In the genomic region with DNA sequence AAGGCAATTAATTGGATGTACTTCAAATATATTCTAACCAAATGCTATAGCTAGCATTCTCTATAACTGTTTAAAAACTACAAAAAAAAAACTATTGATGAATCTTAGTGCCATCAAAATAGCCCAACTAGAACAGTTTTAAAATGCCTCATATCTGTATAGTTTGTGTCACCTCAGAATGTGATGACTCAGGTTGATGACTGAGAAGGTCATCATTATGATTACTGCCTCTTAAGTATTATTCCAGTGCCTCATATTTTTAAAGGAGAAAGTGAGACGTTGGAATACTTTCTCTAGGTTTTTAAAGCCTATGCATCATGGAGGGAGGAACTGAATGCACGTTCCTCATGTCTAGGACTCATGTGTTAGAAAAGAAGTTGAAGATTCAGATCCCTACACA, we compare ENCODE assay signal across 19 cellular contexts.
DNase-seq lines count a peak whose midpoint lies in the region; ATAC-seq, FAIRE-seq and TF ChIP-seq lines count a peak whose summit lies in the region.
"Had no signal": no experiment of that assay in that cellular context is flagged by ENCODE, and none has a peak within 500 bp of the region (broad histone marks: within the 10 kb centered on the region; RNA-seq: fewer than 3 reads in every experiment).

No MANE protein-coding gene starts in this region.

- H3K4me1 Mint-ChIP-seq in stimulated activated memory B cell treated with anti-CD40 and anti-IgM and Interleukin-4, amounts not matched to agents 10 μg/mL and 1 μg/mL and 100 μg/mL, for 72 hours, result peaks cover 51% of the 10 kb centered on the region

- H3K36me3 Mint-ChIP-seq in stimulated activated memory B cell treated with anti-CD40 and anti-IgM and Interleukin-4, amounts not matched to agents 10 μg/mL and 1 μg/mL and 100 μg/mL, for 72 hours, result peaks cover 40% of the 10 kb centered on the region

- H3K9me3 Mint-ChIP-seq in stimulated activated memory B cell treated with anti-CD40 and anti-IgM and Interleukin-4, amounts not matched to agents 10 μg/mL and 1 μg/mL and 100 μg/mL, for 72 hours, result no peaks in the 10 kb centered on the region
- H3K9me3 Mint-ChIP-seq: HFFc6 had no signal

- no peak for FAIRE-seq in bronchial epithelial cell (lab: Jason Lieb, UNC)
- FAIRE-seq: H54 had no signal

- TF ChIP-seq CTCF in bronchial epithelial cell (IDR thresholded peaks at IDR 0.05; ENCODE audit: insufficient read depth, low read length, severe bottlenecking), result no peak

- H3K27me3 ChIP-seq in bronchial epithelial cell (ENCODE audit: control insufficient read depth, insufficient read depth, low read length), result no peaks in the 10 kb centered on the region
- H3K27me3 ChIP-seq: BLaER1 treated with 17β-estradiol and CSF1 and Interleukin-3, amounts not matched to agents 10 nM and 100 nM had no signal

- DNase-seq in ELR (ENCODE audit: low read depth), result peak; percentile 26
- peak; percentile 2 for DNase-seq in M059J (ENCODE audit: low read depth)
- peak; percentile 10 for DNase-seq in bronchial epithelial cell (ENCODE audit: low read depth)
- DNase-seq in NCI-H226, result no peak
- DNase-seq: DMS79 treated with DMSO at 0.1 percent for 48 hours, HFFc6, KG1, NCI-H1436, NCI-H1930, NCI-H446, OCI-M1, RPMI8226, SHP77 treated with DMSO at 0.1 percent for 48 hours, SK-N-SH had no signal

- no peaks in the 10 kb centered on the region for H3K36me3 ChIP-seq in bronchial epithelial cell (ENCODE audit: control insufficient read depth, insufficient read depth, low read length)

- ATAC-seq in stimulated activated memory B cell treated with anti-CD40 and anti-IgM and Interleukin-4, amounts not matched to agents 10 μg/mL and 1 μg/mL and 100 μg/mL, for 72 hours, result no peak
- ATAC-seq in HG02970 (IDR thresholded peaks at IDR 0.05; ENCODE audit: low FRiP score, unreplicated experiment) (no peak), GM21737 (IDR thresholded peaks at IDR 0.05; ENCODE audit: unreplicated experiment) (no peak)

- peak overlapping the region; percentile 83 for H3K27ac Mint-ChIP-seq in stimulated activated memory B cell treated with anti-CD40 and anti-IgM and Interleukin-4, amounts not matched to agents 10 μg/mL and 1 μg/mL and 100 μg/mL, for 72 hours
- H3K27ac Mint-ChIP-seq: HFFc6 had no signal

- H3K27me3 Mint-ChIP-seq in stimulated activated memory B cell treated with anti-CD40 and anti-IgM and Interleukin-4, amounts not matched to agents 10 μg/mL and 1 μg/mL and 100 μg/mL, for 72 hours, result no peaks in the 10 kb centered on the region

- no peak overlapping the region for H3K4me3 ChIP-seq in bronchial epithelial cell (ENCODE audit: low read depth, low read length)
- H3K4me3 ChIP-seq: BLaER1 treated with 17β-estradiol and CSF1 and Interleukin-3, amounts not matched to agents 10 nM and 100 nM had no signal

- peak overlapping the region; percentile 27 for H3K4me3 Mint-ChIP-seq in stimulated activated memory B cell treated with anti-CD40 and anti-IgM and Interleukin-4, amounts not matched to agents 10 μg/mL and 1 μg/mL and 100 μg/mL, for 72 hours
- H3K4me3 Mint-ChIP-seq: HFFc6 had no signal
